Comparison of ENCODE assay signal across 8 cellular contexts in the genomic region with DNA sequence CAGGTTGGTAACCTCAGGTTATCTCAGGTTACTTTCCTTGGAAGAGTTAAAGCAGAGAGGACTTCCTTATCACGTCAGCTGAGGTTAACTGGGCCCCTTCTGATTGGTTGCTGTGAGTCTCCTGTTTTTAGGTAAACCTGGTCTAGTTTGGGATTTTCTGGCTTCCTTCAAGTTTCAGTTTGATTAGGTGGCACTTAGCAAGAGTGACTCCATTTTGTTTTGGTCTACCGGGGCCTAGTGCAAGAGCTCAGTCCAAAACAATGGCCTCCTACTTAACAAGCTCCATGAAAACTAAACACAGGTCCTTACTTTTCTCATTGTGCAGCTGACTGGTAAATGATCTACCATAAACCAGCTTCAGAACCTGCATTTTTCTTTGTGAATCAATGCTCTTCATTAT.
"Had no signal": no experiment of that assay in that cellular context is flagged by ENCODE, and none has a peak within 500 bp of the region (broad histone marks: within the 10 kb centered on the region; RNA-seq: fewer than 3 reads in every experiment).

No MANE protein-coding gene starts in this region.

- DNase-seq: GDM1, GF-D8 had no signal

- H3K4me3 ChIP-seq: GM12878 had no signal

- ATAC-seq: GM12878 had no signal

- FAIRE-seq: G401.6, GM12878, GM12891, GM12892, GM18507, GM19239 had no signal
